19 cellular contexts compared by ENCODE assay signal in the genomic region with DNA sequence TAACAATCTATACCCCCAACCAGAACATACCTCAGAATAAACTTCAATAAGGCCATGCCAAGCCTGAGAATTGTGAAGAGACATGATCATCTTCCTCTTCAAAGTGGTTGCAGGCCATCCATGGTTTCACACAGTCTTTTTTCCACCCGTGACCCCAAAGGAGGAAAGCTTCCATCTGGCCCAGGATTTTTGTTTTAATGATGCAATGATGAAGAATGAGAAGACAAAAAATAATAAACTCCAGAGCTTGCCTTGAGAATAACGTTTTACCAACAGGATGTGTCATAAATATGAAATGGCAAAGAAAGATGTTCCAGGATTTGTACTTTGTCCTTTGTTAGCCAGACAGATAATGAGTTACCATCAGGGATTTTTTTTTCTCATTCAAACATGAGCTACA.
DNase-seq lines count a peak whose midpoint lies in the region; ATAC-seq and TF ChIP-seq lines count a peak whose summit lies in the region.
"Had no signal": no experiment of that assay in that cellular context is flagged by ENCODE, and none has a peak within 500 bp of the region (broad histone marks: within the 10 kb centered on the region; RNA-seq: fewer than 3 reads in every experiment).

No MANE protein-coding gene starts in this region.

- POLR2A ChIA-PET in AG04450 (lab: Yijun Ruan, JAX) = interaction anchor here (0.6 to 1.0 kb wide), 2 partner anchors 17 to 182 kb away, joined by 3 to 5 read pairs; no protein-coding TSS in a partner anchor
- POLR2A ChIA-PET in IMR-90 (lab: Charles Lee; ENCODE audit: unreplicated experiment) = no interaction called here

- peak overlapping the region; percentile 75 to 81; a peak in 3 of 4 replicates for H4K8ac ChIP-seq in IMR-90 (ENCODE audit: low read depth in 2 of 2, low read length in 2 of 2)

- TF ChIP-seq CTCF in AG04450 (IDR thresholded peaks at IDR 0.05; ENCODE audit: low read depth, low read length) (no peak), IMR-90 (conservative IDR thresholded peaks at IDR 0.05; ENCODE audit: low read depth, low read length) (no peak), fibroblast of villous mesenchyme (IDR thresholded peaks at IDR 0.05; ENCODE audit: insufficient read depth, low read depth, low read length) (no peak)

- no peak overlapping the region for H3K9ac ChIP-seq in IMR-90 (ENCODE audit: low read depth, low read length)

- peak overlapping the region; percentile 73 for H4K91ac ChIP-seq in IMR-90 (ENCODE audit: insufficient read depth, low read depth, low read length)

- peak overlapping the region; percentile 55 for H3K23ac ChIP-seq in IMR-90 (ENCODE audit: low read depth, low read length)

- intact Hi-C loops in IMR-90 (cut with micrococcal nuclease) = no loop called here

- 0% methylated on average over 1 of the region's 2 CpGs; no CpG with 5 or more reads in 1 of the 2 experiments for WGBS in IMR-90 (ENCODE audit: extremely low coverage in 2 of 2, insufficient read length in 1 of 2), 2 experiments

- peak; percentile 58 for ATAC-seq in IMR-90 (ENCODE audit: low read depth)
- no peak for ATAC-seq in HG02981 (IDR thresholded peaks at IDR 0.05; ENCODE audit: unreplicated experiment)

- H3K36me3 ChIP-seq in IMR-90 (ENCODE audit: control insufficient read depth, insufficient read depth, low read length) (no peaks in the 10 kb centered on the region), SJCRH30 (no peaks in the 10 kb centered on the region)

- BruUV-seq in IMR-90 (replicated peaks; lab: Mats Ljungman, UMichigan) = no TSS peak

- TF ChIP-seq POLR2A in IMR-90 (IDR thresholded peaks at IDR 0.05; ENCODE audit: low read depth, low read length) = no peak

- peak overlapping the region; percentile 90 for H2BK5ac ChIP-seq in IMR-90 (ENCODE audit: low read depth, low read length, poor library complexity, severe bottlenecking)

- H3K4me1 ChIP-seq in IMR-90 (ENCODE audit: control insufficient read depth, insufficient read depth, low read length) = peaks cover 21% of the 10 kb centered on the region
- no peaks in the 10 kb centered on the region for H3K4me1 ChIP-seq in SJCRH30

- no peaks in the 10 kb centered on the region for H4K20me1 ChIP-seq in IMR-90 (ENCODE audit: insufficient read depth, low read length)

- CTCF ChIA-PET in AG04450 (lab: Charles Lee) (no interaction called here), IMR-90 (lab: Yijun Ruan, JAX) (interaction anchor here (0.5 kb wide), 1 partner anchor 30 kb away, joined by 3 read pairs; no protein-coding TSS in a partner anchor)

- H2BK120ac ChIP-seq in IMR-90 (ENCODE audit: low read depth, low read length) = peak overlapping the region; percentile 89

- H3K14ac ChIP-seq in IMR-90 (replicated peaks; ENCODE audit: low read depth, low read length) = peak overlapping the region; percentile 53

- peak overlapping the region; percentile 62; the same call in 1 of the 2 replicates for H3K4ac ChIP-seq in IMR-90 (ENCODE audit: low read depth, low read length)

- no peak overlapping the region for H2AFZ ChIP-seq in IMR-90 (replicated peaks; ENCODE audit: low read length, poor library complexity)

- H3K79me1 ChIP-seq in IMR-90 (ENCODE audit: low read depth in 1 of 2, low read length in 2 of 2) = no peaks in the 10 kb centered on the region

- H2AK5ac ChIP-seq in IMR-90 (ENCODE audit: low read depth, low read length) = peak overlapping the region; percentile 54; the same call in 1 of the 2 replicates

- no peak overlapping the region for H3K4me3 ChIP-seq in AG04450 (ENCODE audit: low read depth, low read length)
- H3K4me3 ChIP-seq in IMR-90 (ENCODE audit: insufficient read depth, low read depth, low read length) = no peak overlapping the region
- H3K4me3 ChIP-seq in fibroblast of villous mesenchyme (ENCODE audit: low read depth, low read length) = no peak overlapping the region
- H3K4me3 ChIP-seq in SJCRH30 = no peak overlapping the region

- H2BK15ac ChIP-seq in IMR-90 (ENCODE audit: low read depth, low read length) = peak overlapping the region; percentile 30; the same call in 1 of the 3 replicates

- no peak for TF ChIP-seq RAD21 in IMR-90 (IDR thresholded peaks at IDR 0.05; ENCODE audit: low read length)

- in situ Hi-C loops in IMR-90 (cut with MboI; ENCODE audit: low sequenced_read_pairs) = no loop called here

- no peaks in the 10 kb centered on the region for H3K27me3 ChIP-seq in AG04450 (ENCODE audit: control insufficient read depth, insufficient read depth, low read length)
- no peaks in the 10 kb centered on the region for H3K27me3 ChIP-seq in IMR-90 (ENCODE audit: control insufficient read depth, insufficient read depth, low read length)
- no peaks in the 10 kb centered on the region for H3K27me3 ChIP-seq in SJCRH30

- H3K56ac ChIP-seq in IMR-90 (ENCODE audit: extremely low read depth, insufficient read depth, low read length) = no peak overlapping the region

- H3K9me1 ChIP-seq in IMR-90 (ENCODE audit: insufficient read depth, low read length) = peaks cover 16% of the 10 kb centered on the region

- H4K5ac ChIP-seq in IMR-90 (ENCODE audit: low read depth, low read length) = peak overlapping the region; percentile 88; the same call in 1 of the 2 replicates

- H3K27ac ChIP-seq in AG04450 (ENCODE audit: low read depth, low read length) = peak overlapping the region; percentile 23
- H3K27ac ChIP-seq in IMR-90 (ENCODE audit: insufficient read depth, low read length) = peak overlapping the region; percentile 77; the same call in 1 of the 2 replicates
- H3K27ac ChIP-seq in SJCRH30 = no peak overlapping the region
- H3K27ac ChIP-seq: C4-2B, HL-60 had no signal

- H3K4me2 ChIP-seq in IMR-90 (ENCODE audit: low read depth, low read length) = no peak overlapping the region

- dilution Hi-C loops in IMR-90 (cut with HindIII; ENCODE audit: low sequenced_read_pairs, unreplicated experiment) = no loop called here

- H3K9me3 ChIP-seq in AG04450 (ENCODE audit: control insufficient read depth, insufficient read depth, low read length) (peaks cover 3% of the 10 kb centered on the region; the same call in 1 of the 2 replicates), IMR-90 (ENCODE audit: control insufficient read depth, insufficient read depth, low read length) (no peaks in the 10 kb centered on the region), SJCRH30 (replicated peaks) (no peaks in the 10 kb centered on the region)

- DNase-seq in AG04450 (ENCODE audit: low read depth, low spot score) (no peak), EH (ENCODE audit: low read depth) (peak; percentile 90), IMR-90 (peak; percentile 80), fibroblast of villous mesenchyme (ENCODE audit: low read depth) (peak; percentile 62), SW 1271 (lab: John Stamatoyannopoulos, UW) (no peak), epidermal melanocyte (ENCODE audit: insufficient read length, low spot score) (no peak), SJCRH30 (no peak)
- DNase-seq: 8988T, H7, NCI-H1048, NCI-H1436 treated with DMSO at 0.1 percent for 48 hours, NCI-H2029 treated with DMSO at 0.1 percent for 48 hours, NCI-H2171, NCI-H446 treated with DMSO at 0.1 percent for 48 hours, OCI-M1, Right ventricle myocardium superior had no signal

- H2AK9ac ChIP-seq in IMR-90 (replicated peaks; ENCODE audit: low read depth, low read length, poor library complexity) = no peak overlapping the region

- H3K18ac ChIP-seq in IMR-90 (ENCODE audit: low read depth, low read length) = peak overlapping the region; percentile 92; the same call in 1 of the 2 replicates

- H2BK20ac ChIP-seq in IMR-90 (ENCODE audit: low read depth, low read length) = peak overlapping the region; percentile 95

TF ChIP-seq in IMR-90, 13 proteins besides CTCF, POLR2A, EP300 and RAD21:
- TF ChIP-seq FOS (IDR thresholded peaks at IDR 0.05; ENCODE audit: low read depth, low read length) (no peak), CEBPB (IDR thresholded peaks at IDR 0.05; ENCODE audit: low read depth, low read length) (peak; percentile 88), RFX5 (IDR thresholded peaks at IDR 0.05; ENCODE audit: low read depth, low read length) (no peak), NFE2L2 (IDR thresholded peaks at IDR 0.05; ENCODE audit: low read depth, low read length) (0 out of 2 replicates have a peak, but pooled peaks have one; percentile 12), RCOR1 (IDR thresholded peaks at IDR 0.05; ENCODE audit: insufficient replicate concordance, low read length) (no peak), BHLHE40 (IDR thresholded peaks at IDR 0.05; ENCODE audit: low read depth, low read length) (peak; percentile 3; the same call in 1 of the 2 replicates)
- TF ChIP-seq, protein P1, sequence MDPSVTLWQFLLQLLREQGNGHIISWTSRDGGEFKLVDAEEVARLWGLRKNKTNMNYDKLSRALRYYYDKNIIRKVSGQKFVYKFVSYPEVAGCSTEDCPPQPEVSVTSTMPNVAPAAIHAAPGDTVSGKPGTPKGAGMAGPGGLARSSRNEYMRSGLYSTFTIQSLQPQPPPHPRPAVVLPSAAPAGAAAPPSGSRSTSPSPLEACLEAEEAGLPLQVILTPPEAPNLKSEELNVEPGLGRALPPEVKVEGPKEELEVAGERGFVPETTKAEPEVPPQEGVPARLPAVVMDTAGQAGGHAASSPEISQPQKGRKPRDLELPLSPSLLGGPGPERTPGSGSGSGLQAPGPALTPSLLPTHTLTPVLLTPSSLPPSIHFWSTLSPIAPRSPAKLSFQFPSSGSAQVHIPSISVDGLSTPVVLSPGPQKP (IDR thresholded peaks at IDR 0.05; ENCODE audit: borderline replicate concordance, low read depth, low read length) = no peak

Comparison
In these comparisons a context has a peak if more than half of its experiments do, and no peak if none do; other contexts are left out.
1. DNase-seq: peak in EH (single experiment), IMR-90 (single experiment) and fibroblast of villous mesenchyme (single experiment); none in AG04450 (single experiment), SW 1271 (0 of 2), epidermal melanocyte (single experiment) and SJCRH30 (0 of 2).